ENCODE assay signal across 29 cellular contexts in the genomic region with DNA sequence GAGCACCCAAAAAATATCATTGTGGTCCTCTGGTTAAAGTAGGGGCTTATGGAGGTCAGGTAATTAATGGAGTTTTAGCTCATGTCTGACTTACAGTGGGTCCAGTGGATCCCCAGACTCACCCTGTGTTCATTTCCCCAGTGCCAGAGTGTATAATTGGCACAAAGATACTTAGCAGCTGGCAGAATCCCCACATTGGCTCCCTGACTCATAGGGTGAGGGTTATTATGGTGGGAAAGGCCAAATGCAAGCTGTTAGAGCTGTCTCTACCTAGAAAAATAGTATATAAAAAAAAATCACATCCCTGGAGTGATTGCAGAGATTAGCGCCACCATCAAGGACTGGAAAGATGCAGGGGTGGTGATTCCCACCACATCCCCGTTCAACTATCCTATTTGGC.
"Had no signal": no experiment of that assay in that cellular context is flagged by ENCODE, and none has a peak within 500 bp of the region (broad histone marks: within the 10 kb centered on the region; RNA-seq: fewer than 3 reads in every experiment).

No MANE protein-coding gene starts in this region.

- H3K4me3 Mint-ChIP-seq: activated CD4-positive, alpha-beta memory T cell treated with anti-CD3 and anti-CD28 coated beads, Interleukin-2, amount 10 ng/mL, durations not matched to agents 7 days and 5 days; activated naive CD8-positive, alpha-beta T cell treated with anti-CD3 and anti-CD28 coated beads for 36 hours; activated T-cell treated with anti-CD3 and anti-CD28 coated beads, Interleukin-2, amount 50 U/mL, for 72 hours; activated T-helper 17 cell treated with anti-CD3 and anti-CD28 coated beads, Interleukin-2, amount 50 U/mL, for 72 hours had no signal

- ATAC-seq: activated T-cell treated with anti-CD3 and anti-CD28 coated beads, Interleukin-2, amount 50 U/mL, for 72 hours; activated T-helper 17 cell treated with anti-CD3 and anti-CD28 coated beads, Interleukin-2, amount 50 U/mL, for 72 hours; body of pancreas; K562; Panc1 had no signal

- H3K4me1 ChIP-seq: ascending aorta, breast epithelium, SJCRH30 had no signal

- H3K27me3 Mint-ChIP-seq: activated CD4-positive, alpha-beta memory T cell treated with anti-CD3 and anti-CD28 coated beads, Interleukin-2, amount 10 ng/mL, durations not matched to agents 7 days and 5 days; activated naive CD8-positive, alpha-beta T cell treated with anti-CD3 and anti-CD28 coated beads for 36 hours; activated T-helper 17 cell treated with anti-CD3 and anti-CD28 coated beads, Interleukin-2, amount 50 U/mL, for 72 hours had no signal

- H3K4me3 ChIP-seq: ascending aorta, body of pancreas, breast epithelium, K562, SJCRH30, SK-N-MC had no signal

- DNase-seq: activated CD4-positive, alpha-beta memory T cell treated with anti-CD3 and anti-CD28 coated beads, Interleukin-2, amount 10 ng/mL, durations not matched to agents 7 days and 5 days; activated CD4-positive, alpha-beta T cell treated with anti-CD3 and anti-CD28 coated beads for 1 hour; activated CD4-positive, alpha-beta T cell treated with anti-CD3 and anti-CD28 coated beads for 48 hours; activated CD4-positive, CD25-positive, alpha-beta regulatory T cell; activated effector memory CD4-positive, alpha-beta T cell treated with anti-CD3 and anti-CD28 coated beads, Interleukin-2, amount 50 U/mL, for 16 hours; activated naive CD4-positive, alpha-beta T cell; activated naive CD4-positive, alpha-beta T cell treated with anti-CD3 and anti-CD28 coated beads, Interleukin-2, amount 50 U/mL, for 16 hours; activated naive CD8-positive, alpha-beta T cell treated with anti-CD3 and anti-CD28 coated beads for 36 hours; activated T-cell treated with anti-CD3 and anti-CD28 coated beads, Interleukin-2, amount 50 U/mL, for 1 hour; activated T-cell treated with anti-CD3 and anti-CD28 coated beads, Interleukin-2, amount 50 U/mL, for 72 hours; amygdala; body of pancreas; MM.1S; NCI-H1105; NCI-H1417 treated with DMSO at 0.1 percent for 48 hours; NCI-H2029; NCI-H524; NCI-H69; NCI-H82; SHP77; T1000; WERI-Rb-1 had no signal

- H3K27ac Mint-ChIP-seq: activated CD4-positive, alpha-beta memory T cell treated with anti-CD3 and anti-CD28 coated beads, Interleukin-2, amount 10 ng/mL, durations not matched to agents 7 days and 5 days; activated naive CD8-positive, alpha-beta T cell treated with anti-CD3 and anti-CD28 coated beads for 36 hours; activated T-cell treated with anti-CD3 and anti-CD28 coated beads, Interleukin-2, amount 50 U/mL, for 72 hours; activated T-helper 17 cell treated with anti-CD3 and anti-CD28 coated beads, Interleukin-2, amount 50 U/mL, for 72 hours had no signal

- FAIRE-seq: K562 had no signal

- H3K36me3 Mint-ChIP-seq: activated naive CD8-positive, alpha-beta T cell treated with anti-CD3 and anti-CD28 coated beads for 36 hours had no signal

- H3K4me1 Mint-ChIP-seq: activated CD4-positive, alpha-beta memory T cell treated with anti-CD3 and anti-CD28 coated beads, Interleukin-2, amount 10 ng/mL, durations not matched to agents 7 days and 5 days; activated naive CD8-positive, alpha-beta T cell treated with anti-CD3 and anti-CD28 coated beads for 36 hours; activated T-helper 17 cell treated with anti-CD3 and anti-CD28 coated beads, Interleukin-2, amount 50 U/mL, for 72 hours had no signal

- H3K36me3 ChIP-seq: ascending aorta, breast epithelium, SJCRH30, WERI-Rb-1 had no signal

- H3K27ac ChIP-seq: ascending aorta, body of pancreas, breast epithelium, SJCRH30, SK-N-MC, WERI-Rb-1 had no signal

- H3K9me3 ChIP-seq: ascending aorta, body of pancreas, breast epithelium, SJCRH30 had no signal

- H3K27me3 ChIP-seq: ascending aorta, body of pancreas, breast epithelium, SJCRH30 had no signal

- H3K9me3 Mint-ChIP-seq: activated naive CD8-positive, alpha-beta T cell treated with anti-CD3 and anti-CD28 coated beads for 36 hours; activated T-helper 17 cell treated with anti-CD3 and anti-CD28 coated beads, Interleukin-2, amount 50 U/mL, for 72 hours had no signal
